In the genomic region with DNA sequence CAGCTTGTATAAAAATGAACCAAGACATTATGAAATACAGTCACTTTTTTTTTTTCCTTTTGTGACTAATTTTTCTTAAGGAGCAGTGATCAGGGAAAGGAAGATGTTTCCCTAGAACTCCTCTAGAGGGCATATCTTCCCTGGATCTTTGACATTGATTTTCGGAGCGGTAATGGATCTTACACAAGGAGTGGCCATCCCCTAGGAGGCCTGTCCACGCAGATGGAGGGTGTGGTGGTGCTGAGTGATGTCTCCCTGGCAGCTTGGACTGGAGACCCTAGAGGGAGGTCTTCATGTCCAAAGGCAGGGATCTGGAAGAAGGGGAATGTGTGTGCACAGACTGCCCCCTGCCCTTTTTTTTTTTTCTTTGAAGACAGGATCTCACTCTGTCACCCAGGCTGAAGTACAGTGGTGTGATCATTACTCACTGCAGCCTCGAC, we compare ENCODE assay signal across 9 cellular contexts. TPM values are rescaled to one million over a fixed set of nuclear protein-coding genes. Genes with fewer than 3 reads are reported as not detected.
A peak's percentile ranks its signal among the peaks of the same experiment; 100 is the strongest.
DNase-seq lines count a peak whose midpoint lies in the region; ATAC-seq and TF ChIP-seq lines count a peak whose summit lies in the region.
"Had no signal": no experiment of that assay in that cellular context is flagged by ENCODE, and none has a peak within 500 bp of the region (broad histone marks: within the 10 kb centered on the region; RNA-seq: fewer than 3 reads in every experiment).

No MANE protein-coding gene starts in this region.

- H3K4me3 Mint-ChIP-seq in Calu3 (ENCODE audit: low read depth, unreplicated experiment) = no peak overlapping the region
- peak overlapping the region; percentile 2 for H3K4me3 Mint-ChIP-seq in neural crest cell
- H3K4me3 Mint-ChIP-seq in stimulated activated naive CD8-positive, alpha-beta T cell treated with anti-CD3 and anti-CD28 coated beads, Interleukin-15, amount 100 ng/mL, for 72 hours = no peak overlapping the region
- H3K4me3 Mint-ChIP-seq in stimulated activated naive B cell treated with anti-CD40 and anti-IgM and Interleukin-4, amounts not matched to agents 10 μg/mL and 1 μg/mL and 100 μg/mL, for 72 hours = no peak overlapping the region

- H3K36me3 Mint-ChIP-seq in Calu3 (ENCODE audit: insufficient read depth, unreplicated experiment) (no peaks in the 10 kb centered on the region), neural crest cell (ENCODE audit: low read depth) (no peaks in the 10 kb centered on the region)
- no peaks in the 10 kb centered on the region for H3K36me3 Mint-ChIP-seq in stimulated activated naive B cell treated with anti-CD40 and anti-IgM and Interleukin-4, amounts not matched to agents 10 μg/mL and 1 μg/mL and 100 μg/mL, for 72 hours

- no peak for ATAC-seq in stimulated activated naive CD8-positive, alpha-beta T cell treated with anti-CD3 and anti-CD28 coated beads, Interleukin-15, amount 100 ng/mL, for 72 hours
- no peak for ATAC-seq in stimulated activated naive B cell treated with anti-CD40 and anti-IgM and Interleukin-4, amounts not matched to agents 10 μg/mL and 1 μg/mL and 100 μg/mL, for 72 hours (replicated peaks)

- DNase-seq in Calu3 (no peak), NCI-H2227 (lab: John Stamatoyannopoulos, UW; ENCODE audit: unreplicated experiment) (peak; percentile 47), epidermal melanocyte (ENCODE audit: insufficient read length, low spot score) (peak; percentile 46), neural crest cell (ENCODE audit: low read depth, low spot score) (no peak), Ammon's horn (ENCODE audit: low spot score) (no peak), CD1c-positive myeloid dendritic cell (ENCODE audit: extremely low spot score) (no peak)
- no peak for DNase-seq in stimulated activated naive CD8-positive, alpha-beta T cell treated with anti-CD3 and anti-CD28 coated beads, Interleukin-15, amount 100 ng/mL, for 72 hours
- DNase-seq in stimulated activated naive B cell treated with anti-CD40 and anti-IgM and Interleukin-4, amounts not matched to agents 10 μg/mL and 1 μg/mL and 100 μg/mL, for 72 hours = no peak
- DNase-seq: activated CD4-positive, alpha-beta T cell treated with anti-CD3 and anti-CD28 coated beads for 1 hour had no signal

- intact Hi-C loops in Calu3 (cut with micrococcal nuclease; ENCODE audit: unreplicated experiment) = no loop called here

- H3K27me3 Mint-ChIP-seq in Calu3 (ENCODE audit: unreplicated experiment) = no peaks in the 10 kb centered on the region
- H3K27me3 Mint-ChIP-seq in neural crest cell (ENCODE audit: low read depth) = no peaks in the 10 kb centered on the region
- H3K27me3 Mint-ChIP-seq in stimulated activated naive CD8-positive, alpha-beta T cell treated with anti-CD3 and anti-CD28 coated beads, Interleukin-15, amount 100 ng/mL, for 72 hours = no peaks in the 10 kb centered on the region
- H3K27me3 Mint-ChIP-seq in stimulated activated naive B cell treated with anti-CD40 and anti-IgM and Interleukin-4, amounts not matched to agents 10 μg/mL and 1 μg/mL and 100 μg/mL, for 72 hours = no peaks in the 10 kb centered on the region

- H3K4me1 Mint-ChIP-seq in Calu3 (ENCODE audit: low read depth, unreplicated experiment) = no peaks in the 10 kb centered on the region
- H3K4me1 Mint-ChIP-seq in neural crest cell = peaks cover 4% of the 10 kb centered on the region
- H3K4me1 Mint-ChIP-seq in stimulated activated naive CD8-positive, alpha-beta T cell treated with anti-CD3 and anti-CD28 coated beads, Interleukin-15, amount 100 ng/mL, for 72 hours = no peaks in the 10 kb centered on the region
- H3K4me1 Mint-ChIP-seq in stimulated activated naive B cell treated with anti-CD40 and anti-IgM and Interleukin-4, amounts not matched to agents 10 μg/mL and 1 μg/mL and 100 μg/mL, for 72 hours = no peaks in the 10 kb centered on the region

- H3K9me3 Mint-ChIP-seq in Calu3 (ENCODE audit: low read depth, unreplicated experiment) (no peaks in the 10 kb centered on the region), neural crest cell (no peaks in the 10 kb centered on the region)
- no peaks in the 10 kb centered on the region for H3K9me3 Mint-ChIP-seq in stimulated activated naive CD8-positive, alpha-beta T cell treated with anti-CD3 and anti-CD28 coated beads, Interleukin-15, amount 100 ng/mL, for 72 hours
- H3K9me3 Mint-ChIP-seq in stimulated activated naive B cell treated with anti-CD40 and anti-IgM and Interleukin-4, amounts not matched to agents 10 μg/mL and 1 μg/mL and 100 μg/mL, for 72 hours = no peaks in the 10 kb centered on the region

- CTCF ChIA-PET in Calu3 (lab: Charles Lee) = interaction anchor here (0.6 to 0.7 kb wide), 2 partner anchors 9 to 201 kb away, joined by 3 to 5 read pairs; no protein-coding TSS in a partner anchor

- TF ChIP-seq CTCF in Calu3 (IDR thresholded peaks at IDR 0.05; ENCODE audit: unreplicated experiment) (peak; percentile 73), neural crest cell (conservative IDR thresholded peaks at IDR 0.05) (peak; percentile 46)

- no TSS peak for BruUV-seq in Calu3 (replicated peaks; lab: Mats Ljungman, UMichigan)

- H3K27ac Mint-ChIP-seq in Calu3 (ENCODE audit: unreplicated experiment) (no peak overlapping the region), neural crest cell (ENCODE audit: unreplicated experiment) (no peak overlapping the region)
- H3K27ac Mint-ChIP-seq in stimulated activated naive CD8-positive, alpha-beta T cell treated with anti-CD3 and anti-CD28 coated beads, Interleukin-15, amount 100 ng/mL, for 72 hours = no peak overlapping the region
- H3K27ac Mint-ChIP-seq in stimulated activated naive B cell treated with anti-CD40 and anti-IgM and Interleukin-4, amounts not matched to agents 10 μg/mL and 1 μg/mL and 100 μg/mL, for 72 hours = no peak overlapping the region

RNA-seq across cellular contexts. Expression of a gene that starts 7.0 kb away (rescaled TPM):
- total RNA-seq in Calu3 (2022) (105 and 140 TPM in 2 replicates), neural crest cell (123 and 124 TPM in 2 replicates)

RNA-seq across cellular contexts. Expression of a gene that starts 26.2 kb away (rescaled TPM):
- total RNA-seq in Calu3 (2022) = 62.4 and 68.3 TPM in 2 replicates
- 63.5 and 70.5 TPM in 2 replicates for total RNA-seq in neural crest cell

RNA-seq across cellular contexts. Expression of a gene that starts 33.3 kb away (rescaled TPM):
- total RNA-seq in Calu3 (2022) (170 and 172 TPM in 2 replicates), neural crest cell (319 and 326 TPM in 2 replicates)

RNA-seq across cellular contexts. Expression of a gene that starts 35.3 kb away (rescaled TPM):
- total RNA-seq in Calu3 (2022) (18.8 and 24.9 TPM in 2 replicates), neural crest cell (72.4 and 73.5 TPM in 2 replicates)

Comparison
In these comparisons a context has a peak if more than half of its experiments do, and no peak if none do; other contexts are left out.
1. DNase-seq: peak in NCI-H2227 (single experiment) and epidermal melanocyte (single experiment); none in Calu3 (single experiment), neural crest cell (single experiment), Ammon's horn (single experiment), stimulated activated naive CD8-positive, alpha-beta T cell treated with anti-CD3 and anti-CD28 coated beads, Interleukin-15, amount 100 ng/mL, for 72 hours (0 of 2), stimulated activated naive B cell treated with anti-CD40 and anti-IgM and Interleukin-4, amounts not matched to agents 10 μg/mL and 1 μg/mL and 100 μg/mL, for 72 hours (single experiment) and CD1c-positive myeloid dendritic cell (single experiment).